23 cellular contexts compared by ENCODE assay signal in genomic region chrX:629230-630006, GRCh38. TPM values are rescaled to one million over a fixed set of nuclear protein-coding genes. Genes with fewer than 3 reads are reported as not detected.
DNase-seq lines count a peak whose midpoint lies in the region; ATAC-seq and TF ChIP-seq lines count a peak whose summit lies in the region.
"Had no signal": no experiment of that assay in that cellular context is flagged by ENCODE, and none has a peak within 500 bp of the region (broad histone marks: within the 10 kb centered on the region; RNA-seq: fewer than 3 reads in every experiment).

No MANE protein-coding gene starts in this region.

- intact Hi-C loops in lower leg skin (cut with DNase I; ENCODE audit: low total_unique reads): no loop called here

- no peaks in the 10 kb centered on the region for H3K36me3 ChIP-seq in H7 (replicated peaks; ENCODE audit: control insufficient read depth, insufficient read depth, low read length)
- H3K36me3 ChIP-seq: lower lobe of right lung, uterus had no signal

- no peak for ATAC-seq in activated T-cell treated with anti-CD3 and anti-CD28 coated beads, Interleukin-2, amount 50 U/mL, for 72 hours (replicated peaks in 1 of 2)
- ATAC-seq in stimulated activated naive B cell treated with anti-CD40 and anti-IgM and Interleukin-4, amounts not matched to agents 10 μg/mL and 1 μg/mL and 100 μg/mL, for 72 hours (replicated peaks): no peak
- ATAC-seq: lower lobe of right lung, mucosa of descending colon, psoas muscle had no signal

- H3K36me3 Mint-ChIP-seq in activated T-cell treated with anti-CD3 and anti-CD28 coated beads, Interleukin-2, amount 50 U/mL, for 72 hours (ENCODE audit: insufficient read depth in 2 of 2): peaks cover 8 to 10% of the 10 kb centered on the region in 2 donors
- peaks cover 47% of the 10 kb centered on the region for H3K36me3 Mint-ChIP-seq in HFFc6 (ENCODE audit: low read depth)
- H3K36me3 Mint-ChIP-seq in stimulated activated naive B cell treated with anti-CD40 and anti-IgM and Interleukin-4, amounts not matched to agents 10 μg/mL and 1 μg/mL and 100 μg/mL, for 72 hours: peaks cover 2 to 7% of the 10 kb centered on the region in 2 donors

- no peak for TF ChIP-seq POLR2A in lower leg skin (IDR thresholded peaks at IDR 0.05)

- no peak overlapping the region for H3K4me3 Mint-ChIP-seq in activated T-cell treated with anti-CD3 and anti-CD28 coated beads, Interleukin-2, amount 50 U/mL, for 72 hours
- H3K4me3 Mint-ChIP-seq in HFFc6: peak overlapping the region; percentile 96
- peak overlapping the region in 1 of 2 donors; percentile 36 for H3K4me3 Mint-ChIP-seq in stimulated activated naive B cell treated with anti-CD40 and anti-IgM and Interleukin-4, amounts not matched to agents 10 μg/mL and 1 μg/mL and 100 μg/mL, for 72 hours

- peak overlapping the region; percentile 26 for H3K27ac Mint-ChIP-seq in activated T-cell treated with anti-CD3 and anti-CD28 coated beads, Interleukin-2, amount 50 U/mL, for 72 hours
- peak overlapping the region; percentile 95 for H3K27ac Mint-ChIP-seq in HFFc6
- H3K27ac Mint-ChIP-seq in stimulated activated naive B cell treated with anti-CD40 and anti-IgM and Interleukin-4, amounts not matched to agents 10 μg/mL and 1 μg/mL and 100 μg/mL, for 72 hours: peak overlapping the region; percentile 37
- H3K27ac Mint-ChIP-seq: CD14-positive monocyte had no signal

- H3K4me1 Mint-ChIP-seq in activated T-cell treated with anti-CD3 and anti-CD28 coated beads, Interleukin-2, amount 50 U/mL, for 72 hours (ENCODE audit: low read depth): peaks cover 7% of the 10 kb centered on the region
- peaks cover 44% of the 10 kb centered on the region for H3K4me1 Mint-ChIP-seq in HFFc6 (ENCODE audit: low read depth)
- peaks cover 24 to 41% of the 10 kb centered on the region in 2 donors for H3K4me1 Mint-ChIP-seq in stimulated activated naive B cell treated with anti-CD40 and anti-IgM and Interleukin-4, amounts not matched to agents 10 μg/mL and 1 μg/mL and 100 μg/mL, for 72 hours
- H3K4me1 Mint-ChIP-seq: CD14-positive monocyte had no signal

- TF ChIP-seq CTCF in HFFc6 (IDR thresholded peaks at IDR 0.05): no peak
- no peak for TF ChIP-seq CTCF in lower leg skin (IDR thresholded peaks at IDR 0.05)

- 7 to 8% methylated on average over 30 of the region's 30 CpGs for whole genome bisulfite sequencing in lower leg skin, 2 donors

- H3K9me3 Mint-ChIP-seq in activated T-cell treated with anti-CD3 and anti-CD28 coated beads, Interleukin-2, amount 50 U/mL, for 72 hours: peaks cover 4 to 9% of the 10 kb centered on the region in 2 donors
- H3K9me3 Mint-ChIP-seq in HFFc6: 0 out of 2 replicates have a peak, but pooled peaks cover 4% of the 10 kb centered on the region
- H3K9me3 Mint-ChIP-seq in stimulated activated naive B cell treated with anti-CD40 and anti-IgM and Interleukin-4, amounts not matched to agents 10 μg/mL and 1 μg/mL and 100 μg/mL, for 72 hours: peaks cover 6 to 8% of the 10 kb centered on the region in 2 donors

- H3K27me3 Mint-ChIP-seq in activated T-cell treated with anti-CD3 and anti-CD28 coated beads, Interleukin-2, amount 50 U/mL, for 72 hours (ENCODE audit: low read depth): peaks cover 92% of the 10 kb centered on the region
- peaks cover 12% of the 10 kb centered on the region for H3K27me3 Mint-ChIP-seq in HFFc6 (ENCODE audit: insufficient read depth)
- H3K27me3 Mint-ChIP-seq in stimulated activated naive B cell treated with anti-CD40 and anti-IgM and Interleukin-4, amounts not matched to agents 10 μg/mL and 1 μg/mL and 100 μg/mL, for 72 hours: peaks cover 73 to 96% of the 10 kb centered on the region in 2 donors

- DNase-seq in activated T-cell treated with anti-CD3 and anti-CD28 coated beads, Interleukin-2, amount 50 U/mL, for 72 hours: no peak
- DNase-seq in activated T-cell treated with anti-CD3 and anti-CD28 coated beads, Interleukin-2, amount 50 U/mL, for 48 hours: no peak
- DNase-seq in HFFc6 (no peak), lower leg skin (ENCODE audit: low spot score in 2 of 2) (peak in 1 of 2 donors; percentile 6), GM19238 (ENCODE audit: insufficient read length, low spot score) (no peak), nucleus accumbens (lab: John Stamatoyannopoulos, UW) (no peak), H7 (no peak)
- DNase-seq in stimulated activated naive B cell treated with anti-CD40 and anti-IgM and Interleukin-4, amounts not matched to agents 10 μg/mL and 1 μg/mL and 100 μg/mL, for 72 hours: no peak
- DNase-seq: activated CD4-positive, alpha-beta T cell treated with anti-CD3 and anti-CD28 coated beads for 48 hours; activated naive CD4-positive, alpha-beta T cell treated with Interleukin-2 at 50 U/mL for 16 hours; lower lobe of right lung; mucosa of descending colon; NCI-H1694; NCI-H2171; NCI-H526; uterus had no signal

- peaks cover 93% of the 10 kb centered on the region for H3K27me3 ChIP-seq in H7 (ENCODE audit: control insufficient read depth, insufficient read depth, low read length)

- H3K4me3 ChIP-seq in lower leg skin (ENCODE audit: low read depth, poor library complexity, severe bottlenecking) (peak overlapping the region; percentile 5), H7 (ENCODE audit: insufficient read depth, low read depth, low read length) (no peak overlapping the region)
- H3K4me3 ChIP-seq: lower lobe of right lung, mucosa of descending colon, psoas muscle, uterus had no signal

RNA-seq across cellular contexts. Expression of gene SHOX, which starts 1.2 kb away (rescaled TPM):
- not detected for total RNA-seq in activated T-cell treated with anti-CD3 and anti-CD28 coated beads, Interleukin-2, amount 50 U/mL, for 72 hours
- 10 to 100 TPM; 27.1 to 41.8 (median 28.6) TPM for total RNA-seq in HFFc6 (2021; fragmentation: NEBNext Ultra II Directional; extraction: Animal tissue kit (Norgen Biotek cat#: 25700))
- 1 to 10 TPM in 1 of 4 donors, under 1 TPM in 1, not detected in 2; 0.54 to 2.4 TPM for total RNA-seq in lower leg skin
- total RNA-seq in H7 (2014; rRNA removed; shearing (Covaris generic)): not detected in 2 replicates
- total RNA-seq: aorta; fibroblast of lung; LHCN-M2; lower lobe of right lung; psoas muscle; SK-MEL-5; T-helper 1 cell treated with Interleukin-12 subunit alpha and Interleukin-12 subunit beta and Interleukin-4 antibody, amounts not matched to agents 30 ng/mL and 1 ng/mL, for 36 hours; uterus had no signal

Comparison
In these comparisons a context has a peak if more than half of its experiments do, and no peak if none do; other contexts are left out.
1. H3K27ac Mint-ChIP-seq: peak in every context shown above with its lines; median percentile 95 in HFFc6; 37 in stimulated activated naive B cell treated with anti-CD40 and anti-IgM and Interleukin-4, amounts not matched to agents 10 μg/mL and 1 μg/mL and 100 μg/mL, for 72 hours; 26 in activated T-cell treated with anti-CD3 and anti-CD28 coated beads, Interleukin-2, amount 50 U/mL, for 72 hours.
2. RNA of gene SHOX, which starts 1.2 kb away (total RNA-seq): 27.1 to 41.8 TPM in HFFc6; 0.54 to 2.4 TPM in lower leg skin, not detected in activated T-cell treated with anti-CD3 and anti-CD28 coated beads, Interleukin-2, amount 50 U/mL, for 72 hours and not detected in H7; every median in the first group is over 4 times any median in the second.